Comparison of ENCODE assay signal across 8 cellular contexts in genomic region chr1:198935371-198935921, GRCh38.
DNase-seq lines count a peak whose midpoint lies in the region; ATAC-seq and TF ChIP-seq lines count a peak whose summit lies in the region.

No MANE protein-coding gene starts in this region.

- H3K36me3 ChIP-seq in CD4-positive, CD25-positive, alpha-beta regulatory T cell (ENCODE audit: control insufficient read depth, insufficient read depth, low read length), result no peaks in the 10 kb centered on the region
- H3K36me3 ChIP-seq in HUES48 (ENCODE audit: control insufficient read depth, insufficient read depth, low read length) (no peaks in the 10 kb centered on the region), OCI-LY3 (replicated peaks; ENCODE audit: low read depth, low read length) (peaks cover 3% of the 10 kb centered on the region), tibial nerve (no peaks in the 10 kb centered on the region)

- no peak overlapping the region for H3K4me3 Mint-ChIP-seq in CD4-positive, CD25-positive, alpha-beta regulatory T cell
- no peak overlapping the region for H3K4me3 Mint-ChIP-seq in activated T-cell treated with anti-CD3 and anti-CD28 coated beads, Interleukin-2, amount 50 U/mL, for 72 hours

- H3K27ac ChIP-seq in CD4-positive, CD25-positive, alpha-beta regulatory T cell (ENCODE audit: insufficient read depth, low read length, poor library complexity, severe bottlenecking), result peak overlapping the region; percentile 85
- H3K27ac ChIP-seq in HUES48 (ENCODE audit: low read depth, low read length), result no peak overlapping the region
- H3K27ac ChIP-seq in OCI-LY3 (ENCODE audit: low read length), result peak overlapping the region; percentile 65
- H3K27ac ChIP-seq in tibial nerve, result peak overlapping the region; percentile 46 to 91 (median 78)

- no peak overlapping the region for H3K9ac ChIP-seq in HUES48 (ENCODE audit: low read depth, low read length)
- peak overlapping the region; percentile 65 for H3K9ac ChIP-seq in OCI-LY3 (ENCODE audit: low read length)

- H3K27ac Mint-ChIP-seq in CD4-positive, CD25-positive, alpha-beta regulatory T cell, result no peak overlapping the region
- H3K27ac Mint-ChIP-seq in activated T-cell treated with anti-CD3 and anti-CD28 coated beads, Interleukin-2, amount 50 U/mL, for 72 hours, result no peak overlapping the region

- H3K4me1 Mint-ChIP-seq in CD4-positive, CD25-positive, alpha-beta regulatory T cell, result peaks cover 12 to 37% (median 26%) of the 10 kb centered on the region in 4 donors
- peaks cover 23% of the 10 kb centered on the region for H3K4me1 Mint-ChIP-seq in activated T-cell treated with anti-CD3 and anti-CD28 coated beads, Interleukin-2, amount 50 U/mL, for 72 hours (ENCODE audit: low read depth)

- H3K4me1 ChIP-seq in CD4-positive, CD25-positive, alpha-beta regulatory T cell (ENCODE audit: control insufficient read depth, insufficient read depth, low read length, poor library complexity, severe bottlenecking), result peaks cover 45% of the 10 kb centered on the region
- H3K4me1 ChIP-seq in HUES48 (ENCODE audit: control insufficient read depth, insufficient read depth, low read length) (peaks cover 16% of the 10 kb centered on the region; the same call in 1 of the 2 replicates), OCI-LY3 (ENCODE audit: low read length) (peaks cover 46% of the 10 kb centered on the region), tibial nerve (peaks cover 0 to 33% (median 8%) of the 10 kb centered on the region in 4 donors)

- TF ChIP-seq POLR2A in tibial nerve (IDR thresholded peaks at IDR 0.05), result no peak

- H4K20me1 ChIP-seq in OCI-LY3 (ENCODE audit: insufficient read depth, low read length), result no peaks in the 10 kb centered on the region

- ATAC-seq in CD4-positive, CD25-positive, alpha-beta regulatory T cell (ENCODE audit: low read depth in 2 of 2), result peak in 1 of 2 donors; percentile 3
- ATAC-seq in GM21381 (IDR thresholded peaks at IDR 0.05; ENCODE audit: unreplicated experiment) (peak; percentile 53), omental fat pad (ENCODE audit: low FRiP score) (peak; percentile 39)
- ATAC-seq in activated T-cell treated with anti-CD3 and anti-CD28 coated beads, Interleukin-2, amount 50 U/mL, for 72 hours (replicated peaks in 1 of 2), result peak; percentile 17 to 36

- DNase-seq in CD4-positive, CD25-positive, alpha-beta regulatory T cell, result peak; percentile 24 to 60 (median 41)
- DNase-seq in activated T-cell treated with anti-CD3 and anti-CD28 coated beads, Interleukin-2, amount 50 U/mL, for 72 hours, result peak; percentile 55 to 63
- DNase-seq in fibroblast of the conjunctiva (ENCODE audit: low read depth) (peak; percentile 87), omental fat pad (ENCODE audit: low spot score) (peak; percentile 55), tibial nerve (ENCODE audit: low spot score in 2 of 2) (peak; percentile 36 to 72)

- H3K27me3 Mint-ChIP-seq in CD4-positive, CD25-positive, alpha-beta regulatory T cell, result no peaks in the 10 kb centered on the region
- H3K27me3 Mint-ChIP-seq in activated T-cell treated with anti-CD3 and anti-CD28 coated beads, Interleukin-2, amount 50 U/mL, for 72 hours (ENCODE audit: low read depth), result no peaks in the 10 kb centered on the region

- H3K36me3 Mint-ChIP-seq in CD4-positive, CD25-positive, alpha-beta regulatory T cell, result no peaks in the 10 kb centered on the region
- no peaks in the 10 kb centered on the region for H3K36me3 Mint-ChIP-seq in activated T-cell treated with anti-CD3 and anti-CD28 coated beads, Interleukin-2, amount 50 U/mL, for 72 hours (ENCODE audit: insufficient read depth in 2 of 2)

- H3K4me3 ChIP-seq in CD4-positive, CD25-positive, alpha-beta regulatory T cell (ENCODE audit: low read depth, low read length), result peak overlapping the region; percentile 96
- H3K4me3 ChIP-seq in HUES48 (ENCODE audit: low read depth, low read length) (peak overlapping the region; percentile 34; the same call in 1 of the 2 replicates), OCI-LY3 (ENCODE audit: low read length) (peak overlapping the region; percentile 80), tibial nerve (peak overlapping the region; percentile 33 to 61 (median 56))

- 0 to 1% methylated on average over 8 of the region's 8 CpGs for WGBS in tibial nerve, 2 donors

- H3K9me3 ChIP-seq in CD4-positive, CD25-positive, alpha-beta regulatory T cell (ENCODE audit: control insufficient read depth in 2 of 2, low read length in 2 of 2), result no peaks in the 10 kb centered on the region
- H3K9me3 ChIP-seq in HUES48 (ENCODE audit: control insufficient read depth, insufficient read depth, low read length) (no peaks in the 10 kb centered on the region), OCI-LY3 (ENCODE audit: insufficient read depth, low read length) (no peaks in the 10 kb centered on the region), tibial nerve (no peaks in the 10 kb centered on the region)

- peak overlapping the region; percentile 15; the same call in 1 of the 2 replicates for H2AFZ ChIP-seq in OCI-LY3 (ENCODE audit: low read depth, low read length)

- H3K9me3 Mint-ChIP-seq in CD4-positive, CD25-positive, alpha-beta regulatory T cell, result peaks cover 0 to under 1% (median 0%) of the 10 kb centered on the region in 7 donors
- no peaks in the 10 kb centered on the region for H3K9me3 Mint-ChIP-seq in activated T-cell treated with anti-CD3 and anti-CD28 coated beads, Interleukin-2, amount 50 U/mL, for 72 hours

- peaks cover 65% of the 10 kb centered on the region for H3K79me2 ChIP-seq in OCI-LY3 (ENCODE audit: low read length)

- peak in 1 of 2 donors; percentile 53 for TF ChIP-seq EP300 in tibial nerve (IDR thresholded peaks at IDR 0.05)

- TF ChIP-seq CTCF in OCI-LY3 (IDR thresholded peaks at IDR 0.05; ENCODE audit: low read depth, low read length), result no peak
- TF ChIP-seq CTCF in omental fat pad (IDR thresholded peaks at IDR 0.05), result no peak
- TF ChIP-seq CTCF in tibial nerve (IDR thresholded peaks at IDR 0.05), result no peak

- no peaks in the 10 kb centered on the region for H3K27me3 ChIP-seq in CD4-positive, CD25-positive, alpha-beta regulatory T cell (ENCODE audit: control insufficient read depth, insufficient read depth, low read length)
- no peaks in the 10 kb centered on the region for H3K27me3 ChIP-seq in HUES48 (ENCODE audit: control insufficient read depth, insufficient read depth, low read length)
- H3K27me3 ChIP-seq in OCI-LY3 (ENCODE audit: low read depth, low read length), result no peaks in the 10 kb centered on the region
- no peaks in the 10 kb centered on the region for H3K27me3 ChIP-seq in tibial nerve

- H3K4me2 ChIP-seq in OCI-LY3 (ENCODE audit: low read length), result peak overlapping the region; percentile 89

Comparison
In these comparisons a context has a peak if more than half of its experiments do, and no peak if none do; other contexts are left out.
1. H3K4me3 ChIP-seq: peak in every context shown above with its lines; median percentile 96 in CD4-positive, CD25-positive, alpha-beta regulatory T cell; 80 in OCI-LY3; 56 in tibial nerve; 34 in HUES48.